8 cellular contexts compared by ENCODE assay signal in the genomic region with DNA sequence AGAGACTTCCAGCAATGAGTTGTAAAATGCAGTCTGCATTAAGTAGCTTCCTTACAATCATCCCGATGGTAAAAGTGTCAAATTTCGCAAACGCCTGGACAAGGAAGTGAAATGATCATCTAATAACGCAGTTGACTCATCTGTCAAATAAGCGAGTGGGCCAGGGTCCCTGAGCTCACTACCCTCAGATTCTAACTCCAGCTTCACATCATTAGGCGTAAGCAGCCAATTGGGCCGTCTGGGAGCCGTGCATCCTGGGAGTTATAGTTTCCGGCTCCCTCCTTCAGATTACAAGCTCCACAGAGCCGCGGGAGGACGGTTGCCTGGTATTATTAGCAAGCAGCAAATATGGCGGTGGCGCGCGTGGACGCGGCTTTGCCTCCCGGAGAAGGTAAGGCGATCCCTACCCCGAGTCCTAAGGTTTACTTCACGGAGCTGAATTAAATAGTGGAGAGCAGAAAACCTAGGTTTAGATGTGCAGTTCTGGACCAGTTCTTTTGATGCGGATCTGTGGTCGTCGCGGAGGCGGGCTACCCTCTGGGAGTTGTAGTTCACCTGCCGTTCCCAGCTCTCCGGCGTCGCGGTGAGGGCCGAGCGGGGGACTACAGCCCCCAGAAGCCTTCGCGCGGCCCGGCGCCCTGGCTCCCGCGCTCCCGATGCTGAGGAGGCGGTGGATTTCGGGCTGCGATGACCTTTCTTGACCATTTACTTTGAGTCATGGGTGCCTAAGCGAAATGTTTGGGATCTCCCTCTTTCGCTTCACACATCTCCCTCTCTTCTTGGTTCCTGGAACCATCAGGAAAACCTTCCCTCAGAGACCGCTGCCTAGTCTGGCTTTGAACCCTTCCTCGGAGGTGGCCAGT. TPM values are rescaled to one million over a fixed set of nuclear protein-coding genes. Genes with fewer than 3 reads are reported as not detected.
DNase-seq lines count a peak whose midpoint lies in the region; ATAC-seq lines count a peak whose summit lies in the region.

Gene CEP97, plus strand, starts transcription at position 286 of the 863 bp plus-strand sequence. Its CDS starts 63 bp downstream, at position 349.

- H3K4ac ChIP-seq in mesendoderm (ENCODE audit: low read depth, low read length): peak within 1 kb of the TSS; percentile 36

- no peak within 1 kb of the TSS for H3K23ac ChIP-seq in mesendoderm (ENCODE audit: low read length)

- H3K36me3 ChIP-seq in endocrine pancreas (ENCODE audit: control insufficient read depth, insufficient read depth, low read length): no peaks in the 10 kb centered on the region
- H3K36me3 ChIP-seq in mesendoderm (ENCODE audit: control insufficient read depth, insufficient read depth, low read length): no peaks in the 10 kb centered on the region

- no peak within 1 kb of the TSS for H3K27ac ChIP-seq in mesendoderm (ENCODE audit: low read depth, low read length)

- H3K56ac ChIP-seq in mesendoderm (ENCODE audit: low read length): peak within 1 kb of the TSS; percentile 91

- no peaks in the 10 kb centered on the region for H3K79me1 ChIP-seq in mesendoderm (ENCODE audit: low read length)

- peak within 1 kb of the TSS; percentile 83 for H3K4me2 ChIP-seq in mesendoderm (ENCODE audit: low read length)

- no peak within 1 kb of the TSS for H4K5ac ChIP-seq in mesendoderm (ENCODE audit: low read length)

- no peaks in the 10 kb centered on the region for H3K27me3 ChIP-seq in endocrine pancreas (ENCODE audit: control insufficient read depth, insufficient read depth, low read length)
- H3K27me3 ChIP-seq in mesendoderm (ENCODE audit: insufficient read depth, low read length, poor library complexity): no peaks in the 10 kb centered on the region

- no peak within 1 kb of the TSS for H2BK15ac ChIP-seq in mesendoderm (replicated peaks; ENCODE audit: low read depth)

- no peak within 1 kb of the TSS for H4K8ac ChIP-seq in mesendoderm (ENCODE audit: low read depth, low read length)

- no CpG with 5 or more reads among the region's 49 CpGs for WGBS in mesendoderm (ENCODE audit: extremely low coverage, insufficient coverage, low lambda C conversion rate)

- no peak within 1 kb of the TSS for H2BK120ac ChIP-seq in mesendoderm (ENCODE audit: low read depth, low read length)

- ATAC-seq in GM21360 (IDR thresholded peaks at IDR 0.05; ENCODE audit: unreplicated experiment): peak; percentile 90

- no peak within 1 kb of the TSS for H2BK5ac ChIP-seq in mesendoderm (ENCODE audit: low read length)

- no peak within 1 kb of the TSS for H2AK5ac ChIP-seq in mesendoderm (ENCODE audit: low read length)

- peaks cover 1% of the 10 kb centered on the region for H3K79me2 ChIP-seq in mesendoderm (ENCODE audit: control insufficient read depth, insufficient read depth, low read length)

- H3K4me1 ChIP-seq in endocrine pancreas (ENCODE audit: control insufficient read depth, insufficient read depth, low read length) (no peaks in the 10 kb centered on the region), mesendoderm (ENCODE audit: control insufficient read depth, low read depth, low read length) (no peaks in the 10 kb centered on the region)

- peak within 1 kb of the TSS; percentile 16 for H3K18ac ChIP-seq in mesendoderm (ENCODE audit: low read length)

- no peaks in the 10 kb centered on the region for H3K9me3 ChIP-seq in endocrine pancreas (ENCODE audit: control insufficient read depth, low read length)

- H3K9ac ChIP-seq in endocrine pancreas (ENCODE audit: control insufficient read depth, insufficient read depth, low read length): peak within 1 kb of the TSS; percentile 98
- peak within 1 kb of the TSS; percentile 89 for H3K9ac ChIP-seq in mesendoderm (ENCODE audit: low read length)

- DNase-seq in CMK (ENCODE audit: low read depth) (peak; percentile 63), HT1080 (ENCODE audit: low read depth) (peak; percentile 98), NOMO-1 treated with DMSO at 0.1 percent for 48 hours (lab: John Stamatoyannopoulos, UW; ENCODE audit: unreplicated experiment) (peak; percentile 95), mesendoderm (peak; percentile 96)
- peak; percentile 75 to 77 for DNase-seq in activated CD8-positive, alpha-beta memory T cell treated with anti-CD3 and anti-CD28 coated beads for 4 hours (ENCODE audit: low read depth in 2 of 2)
- DNase-seq in stimulated activated CD8-positive, alpha-beta memory T cell treated with anti-CD3 and anti-CD28 coated beads, Interleukin-15, amount 100 ng/mL, for 1 hour (ENCODE audit: low read depth): peak; percentile 75

- H3K4me3 ChIP-seq in endocrine pancreas (ENCODE audit: control insufficient read depth, insufficient read depth, low read length): peak within 1 kb of the TSS; percentile 90
- H3K4me3 ChIP-seq in mesendoderm (ENCODE audit: low read length): peak within 1 kb of the TSS; percentile 100

RNA-seq across cellular contexts. Expression of gene CEP97, which starts in this region (rescaled TPM):
- 11.1 and 11.7 TPM in 2 replicates for total RNA-seq in HT1080 (2014; rRNA removed; shearing (Covaris generic))
- 3.9 and 6.1 TPM in 2 replicates for polyA plus RNA-seq in HT1080 (2015; cell fraction: cytosol; rRNA removed)
- polyA plus RNA-seq in HT1080 (2015; cell fraction: nucleus; rRNA removed): 14.3 and 14.6 TPM in 2 replicates
- 3.4 TPM for polyA plus RNA-seq in mesendoderm (2013, experiment 1 of 2)
- polyA plus RNA-seq in mesendoderm (2013, experiment 2 of 2): 3.5 TPM
